In the genomic region with DNA sequence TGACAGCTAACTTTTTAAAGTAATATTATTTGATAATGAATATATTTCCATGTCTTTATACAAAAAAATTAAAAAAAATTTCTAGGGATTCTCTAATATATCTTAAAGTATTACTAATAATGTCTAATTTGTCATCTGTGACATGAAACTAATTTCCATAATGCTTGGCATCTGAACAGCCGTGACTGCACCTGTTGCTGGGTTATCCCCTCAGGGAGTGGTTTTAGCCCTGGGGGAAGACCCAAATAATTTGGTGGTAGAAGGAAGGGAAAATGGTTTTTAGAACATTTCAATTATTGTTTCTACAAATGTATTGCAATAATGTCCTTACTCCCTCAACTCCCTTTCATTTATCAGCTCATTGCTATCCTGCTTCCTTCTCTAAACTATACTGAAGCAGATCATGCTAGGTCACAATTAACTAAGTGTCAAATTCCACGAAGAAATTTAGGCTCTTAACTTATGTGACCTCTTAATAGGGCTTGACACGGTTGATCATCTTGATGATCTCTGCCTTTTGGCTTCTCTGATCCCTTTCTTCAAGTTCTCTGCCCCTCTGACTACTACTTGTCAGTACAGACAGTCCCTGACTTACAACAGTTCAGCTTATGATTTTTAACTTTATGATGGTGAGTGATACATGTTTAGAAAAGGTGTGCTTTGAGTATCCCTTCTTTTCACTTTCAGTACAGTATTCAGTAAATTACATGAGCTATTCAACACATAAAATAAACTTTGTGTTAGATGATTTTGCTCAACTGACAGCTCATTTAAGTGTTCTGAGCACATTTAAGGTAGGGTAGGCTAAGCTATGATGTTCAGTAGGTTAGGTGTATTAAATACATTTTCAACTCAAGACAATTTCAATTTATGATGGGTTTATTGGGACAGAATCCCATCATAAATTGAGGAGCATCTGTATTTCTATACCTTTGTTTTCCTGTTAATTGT, we compare ENCODE assay signal across 10 cellular contexts. TPM values are rescaled to one million over a fixed set of nuclear protein-coding genes. Genes with fewer than 3 reads are reported as not detected.
A peak's percentile ranks its signal among the peaks of the same experiment; 100 is the strongest.
DNase-seq lines count a peak whose midpoint lies in the region; ATAC-seq, FAIRE-seq and TF ChIP-seq lines count a peak whose summit lies in the region.
"Had no signal": no experiment of that assay in that cellular context is flagged by ENCODE, and none has a peak within 500 bp of the region (broad histone marks: within the 10 kb centered on the region; RNA-seq: fewer than 3 reads in every experiment).

No MANE protein-coding gene starts in this region.

- FAIRE-seq in GM12892 (lab: Jason Lieb, UNC): peak; percentile 90

- peaks cover 16% of the 10 kb centered on the region for H3K36me3 Mint-ChIP-seq in T-cell

- TF ChIP-seq POLR2A in GM12892 (IDR thresholded peaks at IDR 0.05; ENCODE audit: low read depth, low read length): no peak

- POLR2A ChIA-PET in T-cell (lab: Charles Lee): interaction anchor here in 1 of 2 donors (0.6 kb wide), 1 partner anchor 34 kb away, joined by 12 read pairs; no protein-coding TSS in a partner anchor

- ATAC-seq in GM19372 (IDR thresholded peaks at IDR 0.05; ENCODE audit: low read depth, unreplicated experiment) (peak; percentile 71), HG02981 (IDR thresholded peaks at IDR 0.05; ENCODE audit: unreplicated experiment) (peak; percentile 90), T-cell (replicated peaks in 1 of 4) (peak in 1 of 4 experiments; percentile 16), left lobe of liver (no peak)

- peak overlapping the region; percentile 19 to 49 for H3K27ac Mint-ChIP-seq in T-cell

- no peak overlapping the region for H3K4me3 Mint-ChIP-seq in T-cell

- H3K27me3 Mint-ChIP-seq in T-cell: no peaks in the 10 kb centered on the region

- DNase-seq in GM12892 (ENCODE audit: insufficient read length) (peak; percentile 19), T-cell (no peak), SKM-1 treated with dmso at 0.1 percent for 144 hours (lab: John Stamatoyannopoulos, UW; ENCODE audit: unreplicated experiment) (no peak), GM03348 (ENCODE audit: low spot score) (no peak), left lobe of liver (ENCODE audit: low spot score) (no peak), amniotic stem cell (lab: John Stamatoyannopoulos, UW) (no peak)
- DNase-seq: activated effector memory CD4-positive, alpha-beta T cell treated with anti-CD3 and anti-CD28 coated beads, Interleukin-2, amount 50 U/mL, for 16 hours; IMR-90 had no signal

- H3K9me3 Mint-ChIP-seq in T-cell: no peaks in the 10 kb centered on the region

- peaks cover 22 to 41% (median 24%) of the 10 kb centered on the region in 3 donors for H3K4me1 Mint-ChIP-seq in T-cell

- CTCF ChIA-PET in T-cell (lab: Charles Lee): interaction anchor here (0.6 to 1.2 kb wide), 2 partner anchors 101 to 237 kb away, joined by 3 read pairs; no protein-coding TSS in a partner anchor

RNA-seq across cellular contexts. Expression of a gene that starts 26.4 kb away (rescaled TPM):
- polyA plus RNA-seq in GM12892 (2012; ENCODE audit: missing spikeins): 59.2 TPM
- 10 to 100 TPM; 42.7 to 65.6 (median 45.0) TPM for total RNA-seq in T-cell
- total RNA-seq in left lobe of liver: 18.4 TPM
